8 cellular contexts compared by ENCODE assay signal in genomic region chr2:43100883-43101662, GRCh38.
A peak's percentile ranks its signal among the peaks of the same experiment; 100 is the strongest.
DNase-seq lines count a peak whose midpoint lies in the region; ATAC-seq and TF ChIP-seq lines count a peak whose summit lies in the region.

No MANE protein-coding gene starts in this region.

- DNase-seq in activated gamma-delta T cell (lab: John Stamatoyannopoulos, UW) (peak; percentile 10), activated gamma-delta T cell treated with Interleukin-2 at 50 U/mL for 16 hours (no peak), fibroblast of the aortic adventitia (ENCODE audit: low read depth) (peak; percentile 45), aorta (peak; percentile 73 to 85), NCI-H187 (lab: John Stamatoyannopoulos, UW) (no peak)
- DNase-seq in stimulated activated CD4-positive, alpha-beta T cell treated with anti-CD3 and anti-CD28 coated beads, Interleukin-2, amount 100 ng/mL, for 48 hours, result no peak

- peak overlapping the region in 2 of 3 experiments; percentile 62 to 67 for H3K4me3 Mint-ChIP-seq in nephron

- H3K36me3 Mint-ChIP-seq in nephron (ENCODE audit: low read depth), result no peaks in the 10 kb centered on the region

- TF ChIP-seq CTCF in fibroblast of the aortic adventitia (IDR thresholded peaks at IDR 0.05; ENCODE audit: insufficient read depth, low read length), result no peak
- TF ChIP-seq CTCF in nephron (IDR thresholded peaks at IDR 0.05; ENCODE audit: unreplicated experiment in 3 of 3), result no peak

- no peaks in the 10 kb centered on the region for H3K27me3 ChIP-seq in aorta (ENCODE audit: control insufficient read depth in 1 of 2, insufficient read depth in 2 of 2, low read length in 1 of 2)

- intact Hi-C loops in aorta (cut with DNase I), result loop anchor here in 1 of 2 donors (10.0 kb wide), 1 partner anchor 114 kb away; no protein-coding TSS in a partner anchor

- peak overlapping the region; percentile 62 to 97 (median 92) for H3K27ac Mint-ChIP-seq in nephron

- no peaks in the 10 kb centered on the region for H3K4me1 ChIP-seq in aorta (ENCODE audit: control insufficient read depth in 1 of 2, insufficient read depth in 2 of 2, low read length in 2 of 2)

- ATAC-seq in aorta (ENCODE audit: low FRiP score) (peak; percentile 87), GM19395 (IDR thresholded peaks at IDR 0.05; ENCODE audit: unreplicated experiment) (no peak)

- H3K27ac ChIP-seq in aorta (ENCODE audit: low read depth in 1 of 2, low read length in 2 of 2), result peak overlapping the region; percentile 76 to 78

- 9% methylated on average over 56 of the region's 56 CpGs for WGBS in aorta, 2 donors

- H3K9me3 Mint-ChIP-seq in nephron, result peaks cover 25% of the 10 kb centered on the region

- no peak overlapping the region for H3K4me3 ChIP-seq in fibroblast of the aortic adventitia (ENCODE audit: low read depth, low read length)
- peak overlapping the region; percentile 11 for H3K4me3 ChIP-seq in aorta (ENCODE audit: low read length in 2 of 2)

- H3K36me3 ChIP-seq in aorta (ENCODE audit: control insufficient read depth in 1 of 2, insufficient read depth in 2 of 2, low read length in 1 of 2), result no peaks in the 10 kb centered on the region

- peaks cover 5% of the 10 kb centered on the region for H3K27me3 Mint-ChIP-seq in nephron (ENCODE audit: low read depth)

- no peaks in the 10 kb centered on the region for H3K9me3 ChIP-seq in aorta (ENCODE audit: control insufficient read depth, low read length)

- peaks cover 56% of the 10 kb centered on the region for H3K4me1 Mint-ChIP-seq in nephron

Comparison
In these comparisons a context has a peak if more than half of its experiments do, and no peak if none do; other contexts are left out.
1. DNase-seq: peak in activated gamma-delta T cell (single experiment), fibroblast of the aortic adventitia (single experiment) and aorta (2 of 2); none in activated gamma-delta T cell treated with Interleukin-2 at 50 U/mL for 16 hours (single experiment), stimulated activated CD4-positive, alpha-beta T cell treated with anti-CD3 and anti-CD28 coated beads, Interleukin-2, amount 100 ng/mL, for 48 hours (0 of 2) and NCI-H187 (0 of 2).